In the genomic region with DNA sequence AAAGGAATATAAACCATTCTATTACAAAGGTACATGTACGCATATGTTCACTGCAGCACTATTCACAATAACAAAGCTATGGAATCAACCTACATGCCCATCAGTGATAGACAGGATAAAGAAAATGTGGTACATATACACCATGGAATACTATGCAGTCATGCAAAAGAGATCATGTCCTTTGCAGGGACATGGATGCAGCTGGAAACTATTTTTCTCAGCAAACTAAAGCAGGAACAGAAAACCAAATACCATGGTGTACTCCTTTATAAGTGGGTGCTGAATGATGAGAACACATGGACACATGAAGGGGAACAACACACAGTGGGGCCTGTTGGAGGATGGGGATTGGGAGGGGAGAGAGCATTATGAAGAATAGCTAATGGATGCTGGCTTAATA, we compare ENCODE assay signal across 2 cellular contexts.
TF ChIP-seq lines count a peak whose summit lies in the region.

No MANE protein-coding gene starts in this region.

TF ChIP-seq in SK-N-SH treated with all-trans-retinoic acid at 6 μM for 48 hours, 23 proteins besides CTCF, POLR2A, EP300 and RAD21 (continued from another document):
- TF ChIP-seq, protein P1, sequence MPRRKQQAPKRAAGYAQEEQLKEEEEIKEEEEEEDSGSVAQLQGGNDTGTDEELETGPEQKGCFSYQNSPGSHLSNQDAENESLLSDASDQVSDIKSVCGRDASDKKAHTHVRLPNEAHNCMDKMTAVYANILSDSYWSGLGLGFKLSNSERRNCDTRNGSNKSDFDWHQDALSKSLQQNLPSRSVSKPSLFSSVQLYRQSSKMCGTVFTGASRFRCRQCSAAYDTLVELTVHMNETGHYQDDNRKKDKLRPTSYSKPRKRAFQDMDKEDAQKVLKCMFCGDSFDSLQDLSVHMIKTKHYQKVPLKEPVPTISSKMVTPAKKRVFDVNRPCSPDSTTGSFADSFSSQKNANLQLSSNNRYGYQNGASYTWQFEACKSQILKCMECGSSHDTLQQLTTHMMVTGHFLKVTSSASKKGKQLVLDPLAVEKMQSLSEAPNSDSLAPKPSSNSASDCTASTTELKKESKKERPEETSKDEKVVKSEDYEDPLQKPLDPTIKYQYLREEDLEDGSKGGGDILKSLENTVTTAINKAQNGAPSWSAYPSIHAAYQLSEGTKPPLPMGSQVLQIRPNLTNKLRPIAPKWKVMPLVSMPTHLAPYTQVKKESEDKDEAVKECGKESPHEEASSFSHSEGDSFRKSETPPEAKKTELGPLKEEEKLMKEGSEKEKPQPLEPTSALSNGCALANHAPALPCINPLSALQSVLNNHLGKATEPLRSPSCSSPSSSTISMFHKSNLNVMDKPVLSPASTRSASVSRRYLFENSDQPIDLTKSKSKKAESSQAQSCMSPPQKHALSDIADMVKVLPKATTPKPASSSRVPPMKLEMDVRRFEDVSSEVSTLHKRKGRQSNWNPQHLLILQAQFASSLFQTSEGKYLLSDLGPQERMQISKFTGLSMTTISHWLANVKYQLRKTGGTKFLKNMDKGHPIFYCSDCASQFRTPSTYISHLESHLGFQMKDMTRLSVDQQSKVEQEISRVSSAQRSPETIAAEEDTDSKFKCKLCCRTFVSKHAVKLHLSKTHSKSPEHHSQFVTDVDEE (CRISPR knock-in tag; IDR thresholded peaks at IDR 0.05) = no peak
- TF ChIP-seq TCF4 (CRISPR knock-in tag; IDR thresholded peaks at IDR 0.05; ENCODE audit: borderline replicate concordance) = no peak
- TF ChIP-seq, protein P2, sequence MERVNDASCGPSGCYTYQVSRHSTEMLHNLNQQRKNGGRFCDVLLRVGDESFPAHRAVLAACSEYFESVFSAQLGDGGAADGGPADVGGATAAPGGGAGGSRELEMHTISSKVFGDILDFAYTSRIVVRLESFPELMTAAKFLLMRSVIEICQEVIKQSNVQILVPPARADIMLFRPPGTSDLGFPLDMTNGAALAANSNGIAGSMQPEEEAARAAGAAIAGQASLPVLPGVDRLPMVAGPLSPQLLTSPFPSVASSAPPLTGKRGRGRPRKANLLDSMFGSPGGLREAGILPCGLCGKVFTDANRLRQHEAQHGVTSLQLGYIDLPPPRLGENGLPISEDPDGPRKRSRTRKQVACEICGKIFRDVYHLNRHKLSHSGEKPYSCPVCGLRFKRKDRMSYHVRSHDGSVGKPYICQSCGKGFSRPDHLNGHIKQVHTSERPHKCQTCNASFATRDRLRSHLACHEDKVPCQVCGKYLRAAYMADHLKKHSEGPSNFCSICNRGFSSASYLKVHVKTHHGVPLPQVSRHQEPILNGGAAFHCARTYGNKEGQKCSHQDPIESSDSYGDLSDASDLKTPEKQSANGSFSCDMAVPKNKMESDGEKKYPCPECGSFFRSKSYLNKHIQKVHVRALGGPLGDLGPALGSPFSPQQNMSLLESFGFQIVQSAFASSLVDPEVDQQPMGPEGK (CRISPR knock-in tag; IDR thresholded peaks at IDR 0.05; ENCODE audit: borderline replicate concordance) = no peak
- TF ChIP-seq ESRRG (CRISPR knock-in tag; IDR thresholded peaks at IDR 0.05) = no peak
- TF ChIP-seq BACH2 (CRISPR knock-in tag; IDR thresholded peaks at IDR 0.05; ENCODE audit: borderline replicate concordance) = no peak

TF ChIP-seq in SK-N-SH, 30 proteins besides CTCF, POLR2A, EP300 and RAD21 (continued from another document):
- TF ChIP-seq, protein P3, sequence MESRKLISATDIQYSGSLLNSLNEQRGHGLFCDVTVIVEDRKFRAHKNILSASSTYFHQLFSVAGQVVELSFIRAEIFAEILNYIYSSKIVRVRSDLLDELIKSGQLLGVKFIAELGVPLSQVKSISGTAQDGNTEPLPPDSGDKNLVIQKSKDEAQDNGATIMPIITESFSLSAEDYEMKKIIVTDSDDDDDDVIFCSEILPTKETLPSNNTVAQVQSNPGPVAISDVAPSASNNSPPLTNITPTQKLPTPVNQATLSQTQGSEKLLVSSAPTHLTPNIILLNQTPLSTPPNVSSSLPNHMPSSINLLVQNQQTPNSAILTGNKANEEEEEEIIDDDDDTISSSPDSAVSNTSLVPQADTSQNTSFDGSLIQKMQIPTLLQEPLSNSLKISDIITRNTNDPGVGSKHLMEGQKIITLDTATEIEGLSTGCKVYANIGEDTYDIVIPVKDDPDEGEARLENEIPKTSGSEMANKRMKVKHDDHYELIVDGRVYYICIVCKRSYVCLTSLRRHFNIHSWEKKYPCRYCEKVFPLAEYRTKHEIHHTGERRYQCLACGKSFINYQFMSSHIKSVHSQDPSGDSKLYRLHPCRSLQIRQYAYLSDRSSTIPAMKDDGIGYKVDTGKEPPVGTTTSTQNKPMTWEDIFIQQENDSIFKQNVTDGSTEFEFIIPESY (IDR thresholded peaks at IDR 0.05; ENCODE audit: borderline replicate concordance, low read depth) = no peak
